ENCODE assay signal across 8 cellular contexts in genomic region chr2:210072922-210073509, GRCh38.
A peak's percentile ranks its signal among the peaks of the same experiment; 100 is the strongest.
DNase-seq lines count a peak whose midpoint lies in the region; ATAC-seq, FAIRE-seq and TF ChIP-seq lines count a peak whose summit lies in the region.

No MANE protein-coding gene starts in this region.

- TF ChIP-seq EP300 in sigmoid colon (IDR thresholded peaks at IDR 0.05) = no peak

- in situ Hi-C loops in Caki2 (cut with HindIII; ENCODE audit: low pct_unique_long_range_greater_than_20kb, low sequenced_read_pairs) = no loop called here

- H3K9me3 ChIP-seq in esophagus squamous epithelium (no peaks in the 10 kb centered on the region), sigmoid colon (no peaks in the 10 kb centered on the region)

- TF ChIP-seq CTCF in esophagus squamous epithelium (IDR thresholded peaks at IDR 0.05) (peak in 5 of 6 experiments; percentile 37 to 55 (median 50)), sigmoid colon (IDR thresholded peaks at IDR 0.05) (peak in 3 of 4 experiments; percentile 33 to 50 (median 34))

- peak; percentile 80 for ATAC-seq in HG03175 (IDR thresholded peaks at IDR 0.05; ENCODE audit: unreplicated experiment)

- TF ChIP-seq POLR2A in esophagus squamous epithelium (IDR thresholded peaks at IDR 0.05) (no peak), sigmoid colon (IDR thresholded peaks at IDR 0.05) (no peak)

- peak; percentile 76 for FAIRE-seq in GM19239 (lab: Jason Lieb, UNC)

- H3K27me3 ChIP-seq in esophagus squamous epithelium (no peaks in the 10 kb centered on the region), sigmoid colon (no peaks in the 10 kb centered on the region)

- intact Hi-C loops in esophagus squamous epithelium (cut with DNase I) (no loop called here), sigmoid colon (cut with DNase I) (loop anchor here (5.0 kb wide), 1 partner anchor 124 kb away; no protein-coding TSS in a partner anchor)

- peak; percentile 43 for DNase-seq in Caki2 (ENCODE audit: low read depth)
- DNase-seq in GM19239 (ENCODE audit: insufficient read length, low spot score) = no peak
- DNase-seq in OCI-M1 (lab: John Stamatoyannopoulos, UW) = peak; percentile 70
- no peak for DNase-seq in esophagus squamous epithelium (lab: John Stamatoyannopoulos, UW)
- DNase-seq in sigmoid colon = no peak
- no peak for DNase-seq in UCSD-AML1 (lab: John Stamatoyannopoulos, UW; ENCODE audit: unreplicated experiment)
- DNase-seq in substantia nigra (lab: John Stamatoyannopoulos, UW) = no peak

- 10 to 13% methylated on average over 2 of the region's 2 CpGs for WGBS in esophagus squamous epithelium, 2 donors
- 16 to 23% methylated on average over 2 of the region's 2 CpGs for WGBS in sigmoid colon, 2 donors

- H3K27ac ChIP-seq in esophagus squamous epithelium (no peak overlapping the region), sigmoid colon (no peak overlapping the region), substantia nigra (ENCODE audit: low read depth, low read length, poor library complexity, severe bottlenecking) (no peak overlapping the region)

- H3K4me3 ChIP-seq in esophagus squamous epithelium (no peak overlapping the region), sigmoid colon (no peak overlapping the region)

- H3K4me1 ChIP-seq in esophagus squamous epithelium (peaks cover 0 to 4% (median 0%) of the 10 kb centered on the region in 3 donors), sigmoid colon (no peaks in the 10 kb centered on the region)

- H3K36me3 ChIP-seq in esophagus squamous epithelium (peaks cover 0 to 6% (median 0%) of the 10 kb centered on the region in 3 donors), sigmoid colon (peaks cover 0 to 5% (median 0%) of the 10 kb centered on the region in 4 donors)

Comparison
In these comparisons a context has a peak if more than half of its experiments do, and no peak if none do; other contexts are left out.
1. DNase-seq: peak in Caki2 (single experiment) and OCI-M1 (single experiment); none in GM19239 (single experiment), esophagus squamous epithelium (single experiment), sigmoid colon (single experiment), UCSD-AML1 (single experiment) and substantia nigra (0 of 49).